Comparison of ENCODE assay signal across 17 cellular contexts in the genomic region with DNA sequence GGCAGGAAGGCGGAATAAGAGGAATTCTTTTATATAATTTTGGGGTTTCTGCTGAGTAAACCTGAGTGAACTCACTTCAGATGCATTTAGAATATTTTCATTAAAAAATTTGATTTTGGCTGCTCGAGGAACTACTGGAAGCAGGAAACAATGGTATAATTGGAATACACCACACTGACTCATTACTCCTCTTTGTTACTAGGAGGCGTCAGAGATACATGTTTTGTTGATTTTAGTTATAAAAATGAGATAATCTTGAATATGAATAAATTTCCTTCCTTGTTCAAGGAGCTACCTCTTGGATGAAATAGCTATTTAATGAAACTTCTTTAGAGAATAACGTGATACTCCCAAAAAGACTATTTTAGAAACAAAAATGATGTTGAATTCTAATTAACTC.
A peak's percentile ranks its signal among the peaks of the same experiment; 100 is the strongest.
DNase-seq lines count a peak whose midpoint lies in the region; TF ChIP-seq lines count a peak whose summit lies in the region.
"Had no signal": no experiment of that assay in that cellular context is flagged by ENCODE, and none has a peak within 500 bp of the region (broad histone marks: within the 10 kb centered on the region; RNA-seq: fewer than 3 reads in every experiment).

No MANE protein-coding gene starts in this region.

- H3K27me3 Mint-ChIP-seq in H9 (ENCODE audit: low read depth) (no peaks in the 10 kb centered on the region), type B pancreatic cell (no peaks in the 10 kb centered on the region)
- H3K27me3 Mint-ChIP-seq: CD4-positive, alpha-beta memory T cell had no signal

- no peak overlapping the region for H4K91ac ChIP-seq in H9 (ENCODE audit: insufficient read length, low read depth, low read length)

- no peaks in the 10 kb centered on the region for H3K27me3 ChIP-seq in H9 (ENCODE audit: insufficient read depth, low read length)

- no peaks in the 10 kb centered on the region for H3K79me2 ChIP-seq in H9 (ENCODE audit: insufficient read depth, low read length)

- no peak overlapping the region for H3K23ac ChIP-seq in H9 (ENCODE audit: insufficient read length, low read depth, low read length)

- H2BK5ac ChIP-seq in H9 (ENCODE audit: insufficient read length, low read length) = no peak overlapping the region

- no peaks in the 10 kb centered on the region for H3K23me2 ChIP-seq in H9 (ENCODE audit: insufficient read length, low read depth, low read length, poor library complexity, severe bottlenecking)

- no peak overlapping the region for H3K27ac Mint-ChIP-seq in H9
- H3K27ac Mint-ChIP-seq in type B pancreatic cell = no peak overlapping the region
- H3K27ac Mint-ChIP-seq: GM23338 had no signal

- no peak overlapping the region for H4K5ac ChIP-seq in H9 (ENCODE audit: insufficient read length, low read depth, low read length)

- H2BK120ac ChIP-seq in H9 (ENCODE audit: low read depth, low read length, poor library complexity, severe bottlenecking) = no peak overlapping the region

- H3K4me1 Mint-ChIP-seq in H9 (no peaks in the 10 kb centered on the region), type B pancreatic cell (ENCODE audit: unreplicated experiment) (no peaks in the 10 kb centered on the region)
- H3K4me1 Mint-ChIP-seq: CD4-positive, alpha-beta memory T cell; GM23338 had no signal

- H3K4me3 Mint-ChIP-seq in H9 (no peak overlapping the region), type B pancreatic cell (no peak overlapping the region)
- H3K4me3 Mint-ChIP-seq: CD4-positive, alpha-beta memory T cell; GM23338 had no signal

- H2BK15ac ChIP-seq in H9 (ENCODE audit: low read depth, low read length) = no peak overlapping the region

- H3K9me3 ChIP-seq in H9 (ENCODE audit: control insufficient read depth, low read depth, low read length) = no peaks in the 10 kb centered on the region

- TF ChIP-seq CTCF in H9 (conservative IDR thresholded peaks at IDR 0.05) (0 out of 3 replicates have a peak, but pooled peaks have one; percentile 17), fibroblast of the aortic adventitia (IDR thresholded peaks at IDR 0.05; ENCODE audit: insufficient read depth, low read length) (no peak), type B pancreatic cell (conservative IDR thresholded peaks at IDR 0.05) (no peak)

- no peak overlapping the region for H3K9ac ChIP-seq in H9 (ENCODE audit: extremely low read depth, insufficient read length, low read length)

- no peak overlapping the region for H3T11ph ChIP-seq in H9 (ENCODE audit: low read length)

- DNase-seq in H9 (no peak), dermis blood vessel endothelial cell (peak; percentile 41), fibroblast of the aortic adventitia (ENCODE audit: low read depth) (peak; percentile 3), type B pancreatic cell (ENCODE audit: extremely low spot score, unreplicated experiment) (no peak), NCI-H524 treated with DMSO at 0.1 percent for 48 hours (lab: John Stamatoyannopoulos, UW) (no peak), RKO (ENCODE audit: low spot score) (no peak)
- DNase-seq: C1 segment of cervical spinal cord; Calu3; CD4-positive, alpha-beta memory T cell; COR-L47; DMS53; DND-41; EL; GDM1; HCEC 1CT had no signal

- H3K14ac ChIP-seq in H9 (ENCODE audit: insufficient read depth, low read length) = no peak overlapping the region

- H3K18ac ChIP-seq in H9 (ENCODE audit: insufficient read length, low read depth, low read length) = no peak overlapping the region

- no peaks in the 10 kb centered on the region for H3K79me1 ChIP-seq in H9 (ENCODE audit: insufficient read depth, low read depth, low read length, poor library complexity, severe bottlenecking)

- H3K4me3 ChIP-seq in fibroblast of the aortic adventitia (ENCODE audit: low read depth, low read length) = no peak overlapping the region
- H3K4me3 ChIP-seq: GM12878, GM23338 had no signal

- no peak overlapping the region for H3K27ac ChIP-seq in H9 (ENCODE audit: insufficient read length, low read depth, low read length)

- H2BK12ac ChIP-seq in H9 (ENCODE audit: insufficient read length, low read depth, low read length) = no peak overlapping the region

- H3K36me3 Mint-ChIP-seq in H9 (ENCODE audit: insufficient read depth in 1 of 3, low read depth in 3 of 3) (peaks cover 0 to 11% (median 5%) of the 10 kb centered on the region in 3 experiments; a peak in 4 of 7 replicates), type B pancreatic cell (peaks cover 16% of the 10 kb centered on the region)

- H2BK20ac ChIP-seq in H9 (ENCODE audit: low read depth, low read length, poor library complexity, severe bottlenecking) = no peak overlapping the region

- no peak overlapping the region for H2AFZ ChIP-seq in H9 (ENCODE audit: low read length)
- H2AFZ ChIP-seq: GM23338 had no signal

- H3K9me3 Mint-ChIP-seq in H9 (no peaks in the 10 kb centered on the region), type B pancreatic cell (no peaks in the 10 kb centered on the region)
- H3K9me3 Mint-ChIP-seq: CD4-positive, alpha-beta memory T cell; GM23338 had no signal

- no CpG with 5 or more reads among the region's 4 CpGs for WGBS in H9 (ENCODE audit: extremely low coverage, insufficient read length, low lambda C conversion rate)

- H3K56ac ChIP-seq in H9 (ENCODE audit: insufficient read length, low read depth, low read length) = no peak overlapping the region

- no peak overlapping the region for H3K4me2 ChIP-seq in H9 (ENCODE audit: insufficient read depth, insufficient read length, low read length)
- H3K4me2 ChIP-seq: GM23338 had no signal

- no peaks in the 10 kb centered on the region for H4K20me1 ChIP-seq in H9 (ENCODE audit: control insufficient read depth, insufficient read depth, insufficient read length)

- H2AK5ac ChIP-seq in H9 (ENCODE audit: insufficient read length, low read length) = no peak overlapping the region

- H4K8ac ChIP-seq in H9 (replicated peaks; ENCODE audit: insufficient read length, low read depth, low read length) = no peak overlapping the region

- H3K4me1 ChIP-seq in H9 (ENCODE audit: insufficient read depth, low read length) = no peaks in the 10 kb centered on the region

- no peak overlapping the region for H3K4ac ChIP-seq in H9 (ENCODE audit: low read depth, low read length)

Comparison
In these comparisons a context has a peak if more than half of its experiments do, and no peak if none do; other contexts are left out.
1. DNase-seq: peak in dermis blood vessel endothelial cell (single experiment) and fibroblast of the aortic adventitia (single experiment); none in H9 (single experiment), type B pancreatic cell (single experiment), NCI-H524 treated with DMSO at 0.1 percent for 48 hours (single experiment) and RKO (single experiment).